15 cellular contexts compared by ENCODE assay signal in genomic region chr12:19411234-19412221, GRCh38. TPM values are rescaled to one million over a fixed set of nuclear protein-coding genes. Genes with fewer than 3 reads are reported as not detected.
A peak's percentile ranks its signal among the peaks of the same experiment; 100 is the strongest.
DNase-seq lines count a peak whose midpoint lies in the region; ATAC-seq and TF ChIP-seq lines count a peak whose summit lies in the region.
"Had no signal": no experiment of that assay in that cellular context is flagged by ENCODE, and none has a peak within 500 bp of the region (broad histone marks: within the 10 kb centered on the region; RNA-seq: fewer than 3 reads in every experiment).

No MANE protein-coding gene starts in this region.

- H3K27ac ChIP-seq in foreskin keratinocyte (no peak overlapping the region), neuronal stem cell (replicated peaks; ENCODE audit: low read length) (no peak overlapping the region), uterus (no peak overlapping the region)

- H3K4me1 ChIP-seq in foreskin keratinocyte (peaks cover 6% of the 10 kb centered on the region), neuronal stem cell (ENCODE audit: control insufficient read depth in 2 of 2, insufficient read depth in 1 of 2, low read depth in 1 of 2, low read length in 2 of 2) (no peaks in the 10 kb centered on the region), uterus (peaks cover 0 to 7% of the 10 kb centered on the region in 2 donors)

- H3K4ac ChIP-seq in neuronal stem cell (ENCODE audit: low read length), result no peak overlapping the region

- H2BK12ac ChIP-seq in neuronal stem cell (ENCODE audit: low read length), result no peak overlapping the region

- H2AFZ ChIP-seq in neuronal stem cell (ENCODE audit: low read length), result no peak overlapping the region

- no peaks in the 10 kb centered on the region for H3K27me3 ChIP-seq in foreskin keratinocyte
- H3K27me3 ChIP-seq in neuronal stem cell (ENCODE audit: control insufficient read depth in 3 of 3, insufficient read depth in 3 of 3, low read depth in 1 of 3, low read length in 3 of 3), result no peaks in the 10 kb centered on the region
- H3K27me3 ChIP-seq in uterus, result no peaks in the 10 kb centered on the region

- no peak overlapping the region for H2AK5ac ChIP-seq in neuronal stem cell (ENCODE audit: low read depth, low read length)

- TF ChIP-seq CTCF in foreskin keratinocyte (conservative IDR thresholded peaks at IDR 0.05), result no peak
- TF ChIP-seq CTCF in uterus (IDR thresholded peaks at IDR 0.05), result no peak

- no peak overlapping the region for H3K23ac ChIP-seq in neuronal stem cell (ENCODE audit: low read depth, low read length, poor library complexity)

- no peak overlapping the region for H4K91ac ChIP-seq in neuronal stem cell (ENCODE audit: low read depth, low read length, poor library complexity)

- peak; percentile 98 for ATAC-seq in foreskin keratinocyte
- ATAC-seq: T-cell had no signal

- H2BK15ac ChIP-seq in neuronal stem cell (ENCODE audit: low read length), result no peak overlapping the region

- TF ChIP-seq POLR2A in uterus (IDR thresholded peaks at IDR 0.05), result no peak

- peak; percentile 64 for DNase-seq in ELF-1 (ENCODE audit: low read depth, low spot score)
- peak; percentile 19 for DNase-seq in UCSD-AML1 (lab: John Stamatoyannopoulos, UW; ENCODE audit: unreplicated experiment)
- DNase-seq in foreskin keratinocyte, result peak; percentile 58 to 82
- DNase-seq in neuronal stem cell (ENCODE audit: low spot score), result no peak
- no peak for DNase-seq in uterus
- DNase-seq in middle frontal gyrus (ENCODE audit: extremely low spot score, low spot score), result no peak
- no peak for DNase-seq in cerebellum (ENCODE audit: low spot score)
- DNase-seq in NCI-H510A treated with DMSO at 0.1 percent for 48 hours (lab: John Stamatoyannopoulos, UW), result no peak
- DNase-seq: ACHN; activated CD4-positive, alpha-beta memory T cell treated with anti-CD3 and anti-CD28 coated beads for 36 hours; amniotic stem cell; erythroblast; NCI-H774; stimulated activated naive CD4-positive, alpha-beta T cell; T-cell had no signal

- peak overlapping the region; percentile 44 for H3K18ac ChIP-seq in neuronal stem cell (ENCODE audit: low read length)

- H3K9me3 ChIP-seq in neuronal stem cell (replicated peaks in 1 of 2; ENCODE audit: control insufficient read depth in 2 of 2, insufficient read depth in 1 of 2, low read depth in 1 of 2, low read length in 2 of 2) (no peaks in the 10 kb centered on the region), uterus (no peaks in the 10 kb centered on the region)

- no peaks in the 10 kb centered on the region for H3K79me1 ChIP-seq in neuronal stem cell (ENCODE audit: low read depth, low read length)

- H3K36me3 ChIP-seq in neuronal stem cell (replicated peaks in 1 of 2; ENCODE audit: control insufficient read depth in 2 of 2, insufficient read depth in 2 of 2, low read length in 2 of 2) (no peaks in the 10 kb centered on the region), uterus (no peaks in the 10 kb centered on the region)

- no peak overlapping the region for H2BK5ac ChIP-seq in neuronal stem cell (ENCODE audit: low read length)

- H3K4me3 ChIP-seq in neuronal stem cell (ENCODE audit: low read length in 2 of 2), result no peak overlapping the region
- H3K4me3 ChIP-seq in uterus, result no peak overlapping the region

- H4K8ac ChIP-seq in neuronal stem cell (ENCODE audit: low read depth, low read length), result no peak overlapping the region

- H3K14ac ChIP-seq in neuronal stem cell (ENCODE audit: low read length), result no peak overlapping the region

- H2BK120ac ChIP-seq in neuronal stem cell (ENCODE audit: low read depth, low read length), result no peak overlapping the region

- no CpG with 5 or more reads among the region's 10 CpGs for WGBS in neuronal stem cell (ENCODE audit: extremely low coverage in 2 of 2, insufficient read length in 2 of 2, insufficient replicate concordance in 1 of 2), 2 donors

- no peak overlapping the region for H3K9ac ChIP-seq in neuronal stem cell (ENCODE audit: low read depth, low read length, poor library complexity)

- no peak overlapping the region for H3K4me2 ChIP-seq in neuronal stem cell (ENCODE audit: insufficient read depth, low read length, poor library complexity, severe bottlenecking)

- intact Hi-C loops in uterus (cut with DNase I; ENCODE audit: low total_unique reads), result no loop called here

RNA-seq across cellular contexts. Expression of gene AEBP2, which starts 27.8 kb away (rescaled TPM):
- total RNA-seq in foreskin keratinocyte (20.4 and 23.8 TPM in 2 replicates), uterus (10 to 100 TPM; 16.7 to 95.8 (median 69.1) TPM), cerebellum (39.3 TPM)
- polyA plus RNA-seq in foreskin keratinocyte, result 7.0 and 8.6 TPM in 2 replicates
- polyA plus RNA-seq in neuronal stem cell (2013, experiment 1 of 2), result 39.0 TPM
- 36.3 TPM for polyA plus RNA-seq in neuronal stem cell (2013, experiment 2 of 2)

Comparison
In these comparisons a context has a peak if more than half of its experiments do, and no peak if none do; other contexts are left out.
1. DNase-seq: peak in ELF-1 (single experiment), UCSD-AML1 (single experiment) and foreskin keratinocyte (2 of 2); none in neuronal stem cell (single experiment), uterus (0 of 2), middle frontal gyrus (single experiment), cerebellum (single experiment) and NCI-H510A treated with DMSO at 0.1 percent for 48 hours (single experiment).